ENCODE assay signal across 23 cellular contexts in genomic region chr2:163527381-163527780, GRCh38.
"Had no signal": no experiment of that assay in that cellular context is flagged by ENCODE, and none has a peak within 500 bp of the region (broad histone marks: within the 10 kb centered on the region; RNA-seq: fewer than 3 reads in every experiment).

No MANE protein-coding gene starts in this region.

- H3K27ac ChIP-seq: dorsolateral prefrontal cortex, epithelial cell of prostate, heart right ventricle, left lung, right lobe of liver, stomach, tibial artery had no signal

- H3K4me1 ChIP-seq: heart right ventricle, left lung, stomach, tibial artery had no signal

- H3K27me3 Mint-ChIP-seq: naive thymus-derived CD8-positive, alpha-beta T cell; type B pancreatic cell had no signal

- H3K36me3 ChIP-seq: heart right ventricle, left lung, right lobe of liver, stomach, tibial artery had no signal

- H3K27me3 ChIP-seq: dorsolateral prefrontal cortex, heart right ventricle, left lung, right lobe of liver, stomach, tibial artery had no signal

- H3K4me3 Mint-ChIP-seq: naive thymus-derived CD8-positive, alpha-beta T cell; nephron progenitor cell; type B pancreatic cell had no signal

- DNase-seq: dorsolateral prefrontal cortex; effector CD4-positive, alpha-beta T cell; foreskin melanocyte; glutamatergic neuron; heart right ventricle; hippocampal formation; left cardiac atrium; left lung; mesendoderm; naive thymus-derived CD8-positive, alpha-beta T cell; nephron progenitor cell; nucleus accumbens; right lobe of liver; stimulated activated CD4-positive, alpha-beta T cell treated with anti-CD3 and anti-CD28 coated beads, Interleukin-12 subunit alpha, Interleukin-12 subunit beta, amount 100 ng/mL, for 4 hours; stimulated activated CD4-positive, alpha-beta T cell treated with anti-CD3 and anti-CD28 coated beads, Interleukin-1b, Interleukin-23, amount 100 ng/mL, for 48 hours; stimulated activated CD4-positive, alpha-beta T cell treated with anti-CD3 and anti-CD28 coated beads, Interleukin-4, amount 100 ng/mL, for 1 hour; stimulated activated CD8-positive, alpha-beta memory T cell treated with anti-CD3 and anti-CD28 coated beads, Interleukin-4, amount 100 ng/mL, for 48 hours; stimulated activated naive CD4-positive, alpha-beta T cell treated with Interleukin-2 at 50 U/mL for 16 hours; stomach; tibial artery had no signal

- H3K4me1 Mint-ChIP-seq: naive thymus-derived CD8-positive, alpha-beta T cell had no signal

- H3K27ac Mint-ChIP-seq: naive thymus-derived CD8-positive, alpha-beta T cell; nephron progenitor cell; type B pancreatic cell had no signal

- H3K4me2 ChIP-seq: smooth muscle cell had no signal

- H3K36me3 Mint-ChIP-seq: type B pancreatic cell had no signal

- H3K4me3 ChIP-seq: dorsolateral prefrontal cortex, heart right ventricle, left lung, right lobe of liver, smooth muscle cell, stomach, tibial artery had no signal
